Comparison of ENCODE assay signal across 26 cellular contexts in genomic region chr1:39818482-39818881, GRCh38. TPM values are rescaled to one million over a fixed set of nuclear protein-coding genes. Genes with fewer than 3 reads are reported as not detected.
DNase-seq lines count a peak whose midpoint lies in the region; ATAC-seq and TF ChIP-seq lines count a peak whose summit lies in the region.
"Had no signal": no experiment of that assay in that cellular context is flagged by ENCODE, and none has a peak within 500 bp of the region (broad histone marks: within the 10 kb centered on the region; RNA-seq: fewer than 3 reads in every experiment).

No MANE protein-coding gene starts in this region.

- H3K27ac Mint-ChIP-seq in naive thymus-derived CD8-positive, alpha-beta T cell: peak overlapping the region in 2 of 10 donors; percentile 13 to 33
- H3K27ac Mint-ChIP-seq: activated CD4-positive, alpha-beta memory T cell treated with anti-CD3 and anti-CD28 coated beads, Interleukin-2, amount 10 ng/mL, durations not matched to agents 7 days and 5 days; CD8-positive, alpha-beta memory T cell; stimulated activated effector memory CD8-positive, alpha-beta T cell treated with anti-CD3 and anti-CD28 coated beads, Interleukin-12 subunit alpha, Interleukin-12 subunit beta, amount 100 ng/mL, for 72 hours had no signal

- H3K18ac ChIP-seq in mesendoderm (ENCODE audit: low read length): no peak overlapping the region

- no peaks in the 10 kb centered on the region for H3K27me3 ChIP-seq in colonic mucosa
- H3K27me3 ChIP-seq in lower lobe of right lung (ENCODE audit: low read depth): peaks cover 10% of the 10 kb centered on the region
- H3K27me3 ChIP-seq in transverse colon: no peaks in the 10 kb centered on the region
- no peaks in the 10 kb centered on the region for H3K27me3 ChIP-seq in mesendoderm (ENCODE audit: insufficient read depth, low read length, poor library complexity)

- no peak overlapping the region for H2BK120ac ChIP-seq in mesendoderm (ENCODE audit: low read depth, low read length)

- H3K9me3 Mint-ChIP-seq in naive thymus-derived CD8-positive, alpha-beta T cell: no peaks in the 10 kb centered on the region
- H3K9me3 Mint-ChIP-seq: activated CD4-positive, alpha-beta memory T cell treated with anti-CD3 and anti-CD28 coated beads, Interleukin-2, amount 10 ng/mL, durations not matched to agents 7 days and 5 days; CD8-positive, alpha-beta memory T cell; stimulated activated effector memory CD8-positive, alpha-beta T cell treated with anti-CD3 and anti-CD28 coated beads, Interleukin-12 subunit alpha, Interleukin-12 subunit beta, amount 100 ng/mL, for 72 hours had no signal

- no peaks in the 10 kb centered on the region for H3K36me3 ChIP-seq in colonic mucosa
- no peaks in the 10 kb centered on the region for H3K36me3 ChIP-seq in lower lobe of right lung
- H3K36me3 ChIP-seq in transverse colon: no peaks in the 10 kb centered on the region
- no peaks in the 10 kb centered on the region for H3K36me3 ChIP-seq in mesendoderm (ENCODE audit: control insufficient read depth, insufficient read depth, low read length)

- H3K4ac ChIP-seq in mesendoderm (ENCODE audit: low read depth, low read length): no peak overlapping the region

- TF ChIP-seq EP300 in transverse colon (IDR thresholded peaks at IDR 0.05; ENCODE audit: low read depth): no peak

- POLR2A ChIA-PET in naive thymus-derived CD8-positive, alpha-beta T cell (lab: Charles Lee): no interaction called here

- TF ChIP-seq CTCF in colonic mucosa (IDR thresholded peaks at IDR 0.05): no peak
- TF ChIP-seq CTCF in lower lobe of right lung (IDR thresholded peaks at IDR 0.05): no peak
- TF ChIP-seq CTCF in transverse colon (IDR thresholded peaks at IDR 0.05): no peak

- H2BK15ac ChIP-seq in mesendoderm (replicated peaks; ENCODE audit: low read depth): no peak overlapping the region

- H3K4me2 ChIP-seq in mesendoderm (ENCODE audit: low read length): no peak overlapping the region

- intact Hi-C loops in colonic mucosa (cut with DNase I): no loop called here
- intact Hi-C loops in lower lobe of right lung (cut with DNase I): loop anchor here (10.0 kb wide), 1 partner anchor 86 kb away; the partner anchor contains the start of gene MYCL
- intact Hi-C loops in transverse colon (cut with DNase I; ENCODE audit: low total_unique reads): loop anchor here (5.0 kb wide), 1 partner anchor 84 kb away; the partner anchor contains the start of gene MYCL

- H3K79me1 ChIP-seq in mesendoderm (ENCODE audit: low read length): no peaks in the 10 kb centered on the region

- peaks cover 9 to 27% (median 20%) of the 10 kb centered on the region in 4 donors for H3K4me1 Mint-ChIP-seq in naive thymus-derived CD8-positive, alpha-beta T cell

- ATAC-seq in lower lobe of right lung: no peak
- ATAC-seq in naive thymus-derived CD8-positive, alpha-beta T cell: no peak
- ATAC-seq: GM12878; stimulated activated effector memory CD8-positive, alpha-beta T cell treated with anti-CD3 and anti-CD28 coated beads, Interleukin-12 subunit alpha, Interleukin-12 subunit beta, amount 100 ng/mL, for 72 hours had no signal

- H3K4me3 ChIP-seq in colonic mucosa (no peak overlapping the region), lower lobe of right lung (no peak overlapping the region), transverse colon (no peak overlapping the region), mesendoderm (ENCODE audit: low read length) (no peak overlapping the region)
- H3K4me3 ChIP-seq: GM12878, skin epidermis had no signal

- H3K79me2 ChIP-seq in mesendoderm (ENCODE audit: control insufficient read depth, insufficient read depth, low read length): no peaks in the 10 kb centered on the region

- no peaks in the 10 kb centered on the region for H3K36me3 Mint-ChIP-seq in naive thymus-derived CD8-positive, alpha-beta T cell
- H3K36me3 Mint-ChIP-seq: stimulated activated effector memory CD8-positive, alpha-beta T cell treated with anti-CD3 and anti-CD28 coated beads, Interleukin-12 subunit alpha, Interleukin-12 subunit beta, amount 100 ng/mL, for 72 hours had no signal

- H3K23ac ChIP-seq in mesendoderm (ENCODE audit: low read length): no peak overlapping the region

- 40% methylated on average over 1 of the region's 2 CpGs; no CpG with 5 or more reads in 1 of the 2 donors for WGBS in transverse colon (ENCODE audit: low coverage in 1 of 2), 2 donors
- WGBS in mesendoderm (ENCODE audit: extremely low coverage, insufficient coverage, low lambda C conversion rate): no CpG with 5 or more reads among the region's 2 CpGs

- no peak overlapping the region for H2AK5ac ChIP-seq in mesendoderm (ENCODE audit: low read length)

- peaks cover 14 to 67% (median 37%) of the 10 kb centered on the region in 5 donors for H3K27me3 Mint-ChIP-seq in naive thymus-derived CD8-positive, alpha-beta T cell

- no peak overlapping the region for H4K8ac ChIP-seq in mesendoderm (ENCODE audit: low read depth, low read length)

- H3K9ac ChIP-seq in colonic mucosa (ENCODE audit: low read depth in 2 of 2, low read length in 2 of 2) (peak overlapping the region in 1 of 2 donors; percentile 73), mesendoderm (ENCODE audit: low read length) (no peak overlapping the region)

- no peaks in the 10 kb centered on the region for H3K9me3 ChIP-seq in colonic mucosa
- H3K9me3 ChIP-seq in lower lobe of right lung: no peaks in the 10 kb centered on the region
- H3K9me3 ChIP-seq in transverse colon: no peaks in the 10 kb centered on the region

- peak overlapping the region; percentile 84 for H3K27ac ChIP-seq in colonic mucosa
- H3K27ac ChIP-seq in lower lobe of right lung: no peak overlapping the region
- H3K27ac ChIP-seq in transverse colon: peak overlapping the region; percentile 84 to 90 (median 86)
- H3K27ac ChIP-seq in mesendoderm (ENCODE audit: low read depth, low read length): no peak overlapping the region
- H3K27ac ChIP-seq: 22Rv1 had no signal

- H3K4me3 Mint-ChIP-seq in naive thymus-derived CD8-positive, alpha-beta T cell: no peak overlapping the region
- H3K4me3 Mint-ChIP-seq: activated CD4-positive, alpha-beta memory T cell treated with anti-CD3 and anti-CD28 coated beads, Interleukin-2, amount 10 ng/mL, durations not matched to agents 7 days and 5 days; stimulated activated effector memory CD8-positive, alpha-beta T cell treated with anti-CD3 and anti-CD28 coated beads, Interleukin-12 subunit alpha, Interleukin-12 subunit beta, amount 100 ng/mL, for 72 hours had no signal

- H3K4me1 ChIP-seq in colonic mucosa (peaks cover 12% of the 10 kb centered on the region), lower lobe of right lung (no peaks in the 10 kb centered on the region), transverse colon (peaks cover 9 to 29% (median 26%) of the 10 kb centered on the region in 4 donors), mesendoderm (ENCODE audit: control insufficient read depth, low read depth, low read length) (no peaks in the 10 kb centered on the region)

- H4K5ac ChIP-seq in mesendoderm (ENCODE audit: low read length): no peak overlapping the region

- H3K56ac ChIP-seq in mesendoderm (ENCODE audit: low read length): no peak overlapping the region

- TF ChIP-seq POLR2A in transverse colon (IDR thresholded peaks at IDR 0.05): peak; percentile 61

- in situ Hi-C loops in transverse colon (cut with MboI; ENCODE audit: low pct_ligation_motif_present in 1 of 4, low pct_unique_long_range_greater_than_20kb in 1 of 4, low sequenced_read_pairs in 3 of 4): loop anchor here in 3 of 4 donors (5.0 to 10.0 kb wide), 2 partner anchors 154 to 156 kb away; no protein-coding TSS in a partner anchor

- DNase-seq in DMS153 (lab: John Stamatoyannopoulos, UW): peak; percentile 65
- no peak for DNase-seq in DMS153 treated with DMSO at 0.1 percent for 48 hours (lab: John Stamatoyannopoulos, UW; ENCODE audit: unreplicated experiment)
- peak; percentile 82 for DNase-seq in colonic mucosa
- peak; percentile 30 for DNase-seq in lower lobe of right lung
- peak; percentile 86 for DNase-seq in transverse colon
- DNase-seq in naive thymus-derived CD8-positive, alpha-beta T cell: no peak
- DNase-seq in mesendoderm: no peak
- DNase-seq in hippocampal formation (lab: John Stamatoyannopoulos, UW): no peak
- DNase-seq: activated CD4-positive, alpha-beta memory T cell treated with anti-CD3 and anti-CD28 coated beads, Interleukin-2, amount 10 ng/mL, durations not matched to agents 7 days and 5 days; activated effector memory CD4-positive, alpha-beta T cell treated with anti-CD3 and anti-CD28 coated beads, Interleukin-2, amount 50 U/mL, for 16 hours; activated T-cell treated with anti-CD3 and anti-CD28 coated beads for 4 hours; CD8-positive, alpha-beta memory T cell; DND-41; effector CD8-positive, alpha-beta T cell; midbrain; NCI-H1436 treated with DMSO at 0.1 percent for 48 hours; NCI-H2171; NCI-H526 treated with DMSO at 0.1 percent for 48 hours; nucleus accumbens; stimulated activated CD4-positive, alpha-beta T cell treated with anti-CD3 and anti-CD28 coated beads, Interleukin-2, amount 100 ng/mL, for 24 hours had no signal

- no peak overlapping the region for H2BK5ac ChIP-seq in mesendoderm (ENCODE audit: low read length)

RNA-seq across cellular contexts. Expression of gene BMP8B, which starts 29.8 kb away (rescaled TPM):
- 1 to 10 TPM; 4.9 TPM for total RNA-seq in colonic mucosa
- 1.7 TPM for total RNA-seq in lower lobe of right lung
- 10 to 100 TPM in 3 of 4 donors, 1 to 10 TPM in 1; 1.2 to 27.2 (median 17.4) TPM for total RNA-seq in transverse colon
- under 1 TPM; 0.26 to 0.41 TPM for total RNA-seq in naive thymus-derived CD8-positive, alpha-beta T cell
- under 1 TPM in 1 of 3 donors, not detected in 2; 0.13 TPM for polyA plus RNA-seq in naive thymus-derived CD8-positive, alpha-beta T cell
- polyA plus RNA-seq in mesendoderm (2013, experiment 1 of 2): 0.06 TPM
- 0.07 TPM for polyA plus RNA-seq in mesendoderm (2013, experiment 2 of 2)
- total RNA-seq: glomerular endothelial cell had no signal

RNA-seq across cellular contexts. Expression of gene OXCT2, which starts 47.3 kb away (rescaled TPM):
- total RNA-seq in colonic mucosa (1 to 10 TPM in 1 of 2 donors, under 1 TPM in 1; 0.77 to 1.2 TPM), lower lobe of right lung (0.47 TPM), transverse colon (10 to 100 TPM in 1 of 4 donors, 1 to 10 TPM in 2, under 1 TPM in 1; 0.40 to 10.8 (median 6.2) TPM)
- not detected for total RNA-seq in naive thymus-derived CD8-positive, alpha-beta T cell
- polyA plus RNA-seq in naive thymus-derived CD8-positive, alpha-beta T cell: not detected
- polyA plus RNA-seq in mesendoderm (2013, experiment 1 of 2): 0.42 TPM
- 0.50 TPM for polyA plus RNA-seq in mesendoderm (2013, experiment 2 of 2)
- total RNA-seq: chondrocyte had no signal
- polyA plus RNA-seq: CD8-positive, alpha-beta memory T cell had no signal

Comparison
In these comparisons a context has a peak if more than half of its experiments do, and no peak if none do; other contexts are left out.
1. DNase-seq: peak in DMS153 (single experiment), colonic mucosa (single experiment), lower lobe of right lung (single experiment) and transverse colon (single experiment); none in DMS153 treated with DMSO at 0.1 percent for 48 hours (single experiment), naive thymus-derived CD8-positive, alpha-beta T cell (0 of 10), mesendoderm (single experiment) and hippocampal formation (0 of 2).
2. H3K27ac ChIP-seq: peak in colonic mucosa (single experiment) and transverse colon (4 of 4); none in lower lobe of right lung (single experiment) and mesendoderm (single experiment).